8 cellular contexts compared by ENCODE assay signal in the genomic region with DNA sequence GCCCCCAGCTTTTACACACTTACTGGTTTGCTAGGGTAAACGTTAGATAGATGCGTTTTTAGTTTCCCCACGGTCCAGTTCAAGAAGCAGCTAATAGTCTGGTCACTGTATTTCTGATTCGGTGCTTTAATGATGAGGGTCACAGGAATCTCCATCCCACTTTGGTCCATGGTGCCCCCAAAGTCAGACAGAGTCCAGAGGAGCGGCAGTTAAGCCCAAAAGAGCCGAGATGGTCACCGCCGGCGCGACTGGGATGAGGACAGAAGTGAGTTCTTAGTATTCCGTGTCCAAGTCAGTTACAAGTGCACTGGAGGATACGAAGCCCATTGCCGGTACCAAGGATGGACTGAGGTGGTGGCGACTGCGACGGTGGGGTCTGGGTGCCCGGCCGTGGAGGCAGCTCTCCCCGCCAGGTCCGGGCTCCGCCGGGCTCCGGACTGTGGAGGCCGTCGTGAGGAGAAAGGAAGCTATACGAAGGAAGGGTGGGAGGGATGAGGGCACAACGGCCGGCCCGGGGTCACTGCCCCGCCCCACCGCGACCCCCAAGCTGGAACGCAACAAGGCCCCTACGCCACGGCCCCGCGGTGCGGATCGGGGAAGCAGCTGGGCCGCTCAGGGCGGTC. TPM values are rescaled to one million over a fixed set of nuclear protein-coding genes. Genes with fewer than 3 reads are reported as not detected.
DNase-seq lines count a peak whose midpoint lies in the region; ATAC-seq and TF ChIP-seq lines count a peak whose summit lies in the region.

No MANE protein-coding gene starts in this region.

- no peaks in the 10 kb centered on the region; the same call in 1 of the 2 replicates for H3K36me3 ChIP-seq in DND-41 (ENCODE audit: insufficient read depth, low read length)
- H3K36me3 ChIP-seq in HUES48 (ENCODE audit: control insufficient read depth, insufficient read depth, low read length): no peaks in the 10 kb centered on the region
- H3K36me3 ChIP-seq in parathyroid adenoma (ENCODE audit: control insufficient read depth, insufficient read depth, low read length): no peaks in the 10 kb centered on the region

- peak overlapping the region; percentile 79 for H3K4me2 ChIP-seq in DND-41 (ENCODE audit: insufficient read depth, low read length)
- H3K4me2 ChIP-seq in parathyroid adenoma (ENCODE audit: low read length): peak overlapping the region; percentile 73

- H3K36me3 Mint-ChIP-seq in activated CD4-positive, alpha-beta memory T cell treated with anti-CD3 and anti-CD28 coated beads, Interleukin-2, amount 10 ng/mL, durations not matched to agents 7 days and 5 days (ENCODE audit: low read depth): peaks cover 50% of the 10 kb centered on the region

- H2AFZ ChIP-seq in DND-41 (ENCODE audit: low read depth, low read length) (peak overlapping the region; percentile 91), parathyroid adenoma (peak overlapping the region; percentile 100)

- H3K27me3 ChIP-seq in DND-41 (ENCODE audit: insufficient read depth, low read length, poor library complexity) (no peaks in the 10 kb centered on the region), HUES48 (ENCODE audit: control insufficient read depth, insufficient read depth, low read length) (peaks cover 21% of the 10 kb centered on the region), foreskin keratinocyte (no peaks in the 10 kb centered on the region), parathyroid adenoma (ENCODE audit: control insufficient read depth, insufficient read depth, low read length) (no peaks in the 10 kb centered on the region)

- H3K27me3 Mint-ChIP-seq in activated CD4-positive, alpha-beta memory T cell treated with anti-CD3 and anti-CD28 coated beads, Interleukin-2, amount 10 ng/mL, durations not matched to agents 7 days and 5 days: no peaks in the 10 kb centered on the region

- peak overlapping the region; percentile 84 for H3K27ac Mint-ChIP-seq in activated CD4-positive, alpha-beta memory T cell treated with anti-CD3 and anti-CD28 coated beads, Interleukin-2, amount 10 ng/mL, durations not matched to agents 7 days and 5 days

- H3K79me2 ChIP-seq in DND-41 (ENCODE audit: insufficient read depth, low read length) (peaks cover 64% of the 10 kb centered on the region), parathyroid adenoma (peaks cover 32% of the 10 kb centered on the region)

- H3K9me3 ChIP-seq in DND-41 (ENCODE audit: insufficient read depth, low read length, severe bottlenecking): no peaks in the 10 kb centered on the region
- H3K9me3 ChIP-seq in HUES48 (ENCODE audit: control insufficient read depth, insufficient read depth, low read length): no peaks in the 10 kb centered on the region
- no peaks in the 10 kb centered on the region for H3K9me3 ChIP-seq in parathyroid adenoma (ENCODE audit: control insufficient read depth, low read length)

- TF ChIP-seq CTCF in DND-41 (IDR thresholded peaks at IDR 0.05; ENCODE audit: borderline replicate concordance, extremely low read depth, low read length, poor library complexity, severe bottlenecking) (no peak), foreskin keratinocyte (conservative IDR thresholded peaks at IDR 0.05) (no peak), parathyroid adenoma (IDR thresholded peaks at IDR 0.05) (no peak)

- peak overlapping the region; percentile 83 for H3K4me3 Mint-ChIP-seq in activated CD4-positive, alpha-beta memory T cell treated with anti-CD3 and anti-CD28 coated beads, Interleukin-2, amount 10 ng/mL, durations not matched to agents 7 days and 5 days

- peaks cover 62% of the 10 kb centered on the region for H3K4me1 ChIP-seq in DND-41 (ENCODE audit: insufficient read depth, low read length)
- peaks cover 31% of the 10 kb centered on the region for H3K4me1 ChIP-seq in HUES48 (ENCODE audit: control insufficient read depth, insufficient read depth, low read length)
- peaks cover 35% of the 10 kb centered on the region for H3K4me1 ChIP-seq in foreskin keratinocyte
- peaks cover 6% of the 10 kb centered on the region for H3K4me1 ChIP-seq in parathyroid adenoma

- peak overlapping the region; percentile 92 for H3K9ac ChIP-seq in DND-41 (ENCODE audit: low read depth, low read length)
- H3K9ac ChIP-seq in HUES48 (ENCODE audit: low read depth, low read length): peak overlapping the region; percentile 81
- H3K9ac ChIP-seq in parathyroid adenoma: peak overlapping the region; percentile 65

- no peaks in the 10 kb centered on the region for H3K9me3 Mint-ChIP-seq in activated CD4-positive, alpha-beta memory T cell treated with anti-CD3 and anti-CD28 coated beads, Interleukin-2, amount 10 ng/mL, durations not matched to agents 7 days and 5 days

- ATAC-seq in DND-41 (ENCODE audit: insufficient read depth, low read depth): no peak
- peak; percentile 20 for ATAC-seq in GM21423 (IDR thresholded peaks at IDR 0.05; ENCODE audit: unreplicated experiment)
- peak; percentile 6 for ATAC-seq in foreskin keratinocyte

- peak overlapping the region; percentile 86 for H3K27ac ChIP-seq in DND-41 (ENCODE audit: low read length)
- H3K27ac ChIP-seq in HUES48 (ENCODE audit: low read depth, low read length): peak overlapping the region; percentile 93
- H3K27ac ChIP-seq in foreskin keratinocyte: peak overlapping the region; percentile 98
- H3K27ac ChIP-seq in parathyroid adenoma: peak overlapping the region; percentile 82

- POLR2A ChIA-PET in activated CD4-positive, alpha-beta memory T cell treated with anti-CD3 and anti-CD28 coated beads, Interleukin-2, amount 10 ng/mL, durations not matched to agents 7 days and 5 days (lab: Charles Lee): interaction anchor here (0.7 to 10.8 kb wide), 16 partner anchors 9 to 698 kb away, joined by 3 to 295 read pairs (median 8); partner anchors contain the start of gene SEPTIN7

- DNase-seq in DND-41: no peak
- no peak for DNase-seq in activated CD4-positive, alpha-beta memory T cell treated with anti-CD3 and anti-CD28 coated beads, Interleukin-2, amount 10 ng/mL, durations not matched to agents 7 days and 5 days
- peak in 1 of 2 donors; percentile 25 for DNase-seq in foreskin keratinocyte
- no peak for DNase-seq in NCI-H446 (lab: John Stamatoyannopoulos, UW)
- no peak for DNase-seq in hippocampal formation (lab: John Stamatoyannopoulos, UW)

- H3K4me3 ChIP-seq in DND-41 (ENCODE audit: low read depth in 1 of 2, low read length in 2 of 2): peak overlapping the region; percentile 77 to 85
- H3K4me3 ChIP-seq in HUES48 (ENCODE audit: low read depth, low read length): peak overlapping the region; percentile 94
- peak overlapping the region; percentile 68 for H3K4me3 ChIP-seq in parathyroid adenoma (ENCODE audit: low read depth, low read length)

- CTCF ChIA-PET in activated CD4-positive, alpha-beta memory T cell treated with anti-CD3 and anti-CD28 coated beads, Interleukin-2, amount 10 ng/mL, durations not matched to agents 7 days and 5 days (lab: Charles Lee): interaction anchor here (1.1 to 6.0 kb wide), 4 partner anchors 16 to 107 kb away, joined by 3 to 37 read pairs (median 9); partner anchors contain the start of gene SEPTIN7

- peaks cover 10% of the 10 kb centered on the region; the same call in 1 of the 2 replicates for H4K20me1 ChIP-seq in DND-41 (ENCODE audit: insufficient read depth, low read length)

- H3K4me1 Mint-ChIP-seq in activated CD4-positive, alpha-beta memory T cell treated with anti-CD3 and anti-CD28 coated beads, Interleukin-2, amount 10 ng/mL, durations not matched to agents 7 days and 5 days: peaks cover 39% of the 10 kb centered on the region

RNA-seq across cellular contexts. Expression of gene HERPUD2, which starts 0.7 kb away (rescaled TPM):
- total RNA-seq in activated CD4-positive, alpha-beta memory T cell treated with anti-CD3 and anti-CD28 coated beads, Interleukin-2, amount 10 ng/mL, durations not matched to agents 7 days and 5 days: 10 to 100 TPM; 48.0 to 49.8 TPM
- total RNA-seq in foreskin keratinocyte: 22.5 and 24.3 TPM in 2 replicates
- 8.9 and 11.3 TPM in 2 replicates for polyA plus RNA-seq in foreskin keratinocyte
